In the genomic region with DNA sequence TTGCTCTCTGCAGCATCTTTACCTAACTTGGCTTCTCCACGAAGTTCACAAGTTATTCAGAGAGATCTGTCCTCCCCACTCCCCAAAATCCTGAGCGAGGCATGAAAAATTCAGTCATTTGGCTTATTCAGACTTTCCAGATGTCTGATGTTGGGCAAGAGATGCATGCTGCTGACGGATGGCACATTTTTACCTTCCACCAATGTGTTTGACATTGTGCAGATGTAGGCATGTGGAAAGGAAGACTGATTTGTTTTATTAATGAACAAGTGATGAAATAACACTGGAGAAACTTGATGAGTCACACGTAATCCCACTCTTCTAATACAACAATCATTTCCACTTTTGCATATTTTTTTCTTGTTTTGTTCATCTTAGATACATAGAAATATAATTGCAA, we compare ENCODE assay signal across 35 cellular contexts.
"Had no signal": no experiment of that assay in that cellular context is flagged by ENCODE, and none has a peak within 500 bp of the region (broad histone marks: within the 10 kb centered on the region; RNA-seq: fewer than 3 reads in every experiment).

No MANE protein-coding gene starts in this region.

- H3K9me3 Mint-ChIP-seq: activated B cell treated with CpG ODN at 0.5 μM for 24 hours; activated CD4-positive, alpha-beta memory T cell treated with anti-CD3 and anti-CD28 coated beads for 36 hours; activated naive CD4-positive, alpha-beta T cell treated with anti-CD3 and anti-CD28 coated beads for 36 hours; activated naive CD4-positive, alpha-beta T cell treated with anti-CD3 and anti-CD28 coated beads, Interleukin-2, amount 50 U/mL, for 24 hours; activated naive CD8-positive, alpha-beta T cell treated with anti-CD3 and anti-CD28 coated beads for 36 hours; activated naive CD8-positive, alpha-beta T cell treated with anti-CD3 and anti-CD28 coated beads, Interleukin-2, amount 50 U/mL, for 24 hours; activated T-helper 1 cell treated with anti-CD3 and anti-CD28 coated beads, Interleukin-12 subunit alpha, Interleukin-12 subunit beta, Interleukin-2, Interleukin-4 antibody, amounts not matched to agents 30 ng/mL and 10 ng/mL and 1 ng/mL, durations not matched to agents 14 hours and 24 hours and 36 hours; activated T-helper 2 cell treated with anti-CD3 and anti-CD28 coated beads, Interferon-gamma antibody, Interleukin-2, Interleukin-4, amounts not matched to agents 10 μg/mL and 5 μg/mL and 100 μg/mL, durations not matched to agents 14 hours and 24 hours and 36 hours; brain; T-helper 2 cell treated with Interferon-gamma antibody and Interleukin-4, amounts not matched to agents 5 μg/mL and 100 μg/mL, for 36 hours had no signal

- H3K4me1 Mint-ChIP-seq: activated B cell treated with CpG ODN at 0.5 μM for 24 hours; activated CD8-positive, alpha-beta memory T cell treated with anti-CD3 and anti-CD28 coated beads, Interleukin-2, amount 10 ng/mL, durations not matched to agents 7 days and 5 days; activated naive CD4-positive, alpha-beta T cell treated with anti-CD3 and anti-CD28 coated beads, Interleukin-2, amount 50 U/mL, for 24 hours; activated naive CD8-positive, alpha-beta T cell treated with anti-CD3 and anti-CD28 coated beads for 36 hours; activated naive CD8-positive, alpha-beta T cell treated with anti-CD3 and anti-CD28 coated beads, Interleukin-2, amount 50 U/mL, for 24 hours; T-helper 17 cell had no signal

- H3K27ac ChIP-seq: adrenal gland, breast epithelium, cardiac muscle cell, colonic mucosa, WERI-Rb-1 had no signal

- H3K9me3 ChIP-seq: adrenal gland, breast epithelium, colonic mucosa had no signal

- ATAC-seq: activated CD4-positive, CD25-positive, alpha-beta regulatory T cell treated with anti-CD3 and anti-CD28 coated beads, Interleukin-2, amount 50 U/mL, for 24 hours; activated CD8-positive, alpha-beta memory T cell treated with anti-CD3 and anti-CD28 coated beads, Interleukin-2, amount 10 ng/mL, durations not matched to agents 7 days and 5 days; activated CD8-positive, alpha-beta T cell treated with anti-CD3 and anti-CD28 coated beads, Interleukin-2, amount 10 ng/mL, durations not matched to agents 7 days and 5 days; activated naive CD8-positive, alpha-beta T cell treated with anti-CD3 and anti-CD28 coated beads, Interleukin-2, amount 50 U/mL, for 24 hours; esophagus mucosa; T-helper 17 cell had no signal

- H3K4me3 Mint-ChIP-seq: activated B cell treated with CpG ODN at 0.5 μM for 24 hours; activated CD4-positive, alpha-beta memory T cell treated with anti-CD3 and anti-CD28 coated beads for 36 hours; activated CD8-positive, alpha-beta memory T cell treated with anti-CD3 and anti-CD28 coated beads, Interleukin-2, amount 10 ng/mL, durations not matched to agents 7 days and 5 days; activated CD8-positive, alpha-beta T cell treated with anti-CD3 and anti-CD28 coated beads, Interleukin-2, amount 10 ng/mL, durations not matched to agents 7 days and 5 days; activated naive CD4-positive, alpha-beta T cell treated with anti-CD3 and anti-CD28 coated beads for 36 hours; activated naive CD4-positive, alpha-beta T cell treated with anti-CD3 and anti-CD28 coated beads, Interleukin-2, amount 50 U/mL, for 24 hours; activated naive CD8-positive, alpha-beta T cell treated with anti-CD3 and anti-CD28 coated beads for 36 hours; activated naive CD8-positive, alpha-beta T cell treated with anti-CD3 and anti-CD28 coated beads, Interleukin-2, amount 50 U/mL, for 24 hours; activated T-helper 1 cell treated with anti-CD3 and anti-CD28 coated beads, Interleukin-12 subunit alpha, Interleukin-12 subunit beta, Interleukin-2, Interleukin-4 antibody, amounts not matched to agents 30 ng/mL and 10 ng/mL and 1 ng/mL, durations not matched to agents 14 hours and 24 hours and 36 hours; brain; T-helper 17 cell; T-helper 2 cell treated with Interferon-gamma antibody and Interleukin-4, amounts not matched to agents 5 μg/mL and 100 μg/mL, for 36 hours had no signal

- H3K27ac Mint-ChIP-seq: activated B cell treated with CpG ODN at 0.5 μM for 24 hours; activated CD4-positive, alpha-beta memory T cell treated with anti-CD3 and anti-CD28 coated beads for 36 hours; activated CD8-positive, alpha-beta memory T cell treated with anti-CD3 and anti-CD28 coated beads, Interleukin-2, amount 10 ng/mL, durations not matched to agents 7 days and 5 days; activated CD8-positive, alpha-beta T cell treated with anti-CD3 and anti-CD28 coated beads, Interleukin-2, amount 10 ng/mL, durations not matched to agents 7 days and 5 days; activated naive CD4-positive, alpha-beta T cell treated with anti-CD3 and anti-CD28 coated beads for 36 hours; activated naive CD4-positive, alpha-beta T cell treated with anti-CD3 and anti-CD28 coated beads, Interleukin-2, amount 50 U/mL, for 24 hours; activated naive CD8-positive, alpha-beta T cell treated with anti-CD3 and anti-CD28 coated beads for 36 hours; activated naive CD8-positive, alpha-beta T cell treated with anti-CD3 and anti-CD28 coated beads, Interleukin-2, amount 50 U/mL, for 24 hours; activated T-helper 1 cell treated with anti-CD3 and anti-CD28 coated beads, Interleukin-12 subunit alpha, Interleukin-12 subunit beta, Interleukin-2, Interleukin-4 antibody, amounts not matched to agents 30 ng/mL and 10 ng/mL and 1 ng/mL, durations not matched to agents 14 hours and 24 hours and 36 hours; activated T-helper 2 cell treated with anti-CD3 and anti-CD28 coated beads, Interferon-gamma antibody, Interleukin-2, Interleukin-4, amounts not matched to agents 10 μg/mL and 5 μg/mL and 100 μg/mL, durations not matched to agents 14 hours and 24 hours and 36 hours; T-helper 17 cell; T-helper 2 cell treated with Interferon-gamma antibody and Interleukin-4, amounts not matched to agents 5 μg/mL and 100 μg/mL, for 36 hours had no signal

- FAIRE-seq: frontal cortex had no signal

- H3K4me1 ChIP-seq: adrenal gland, breast epithelium, colonic mucosa had no signal

- H3K27me3 Mint-ChIP-seq: activated CD8-positive, alpha-beta memory T cell treated with anti-CD3 and anti-CD28 coated beads, Interleukin-2, amount 10 ng/mL, durations not matched to agents 7 days and 5 days had no signal

- DNase-seq: activated B cell treated with CpG ODN at 0.5 μM for 24 hours; activated CD4-positive, alpha-beta memory T cell treated with anti-CD3 and anti-CD28 coated beads for 36 hours; activated CD4-positive, alpha-beta T cell treated with anti-CD3 and anti-CD28 coated beads for 48 hours; activated CD8-positive, alpha-beta memory T cell treated with anti-CD3 and anti-CD28 coated beads, Interleukin-2, amount 10 ng/mL, durations not matched to agents 7 days and 5 days; activated CD8-positive, alpha-beta memory T cell treated with anti-CD3 and anti-CD28 coated beads, Interleukin-2, amount 50 U/mL, for 4 hours; activated CD8-positive, alpha-beta T cell treated with anti-CD3 and anti-CD28 coated beads, Interleukin-2, amount 10 ng/mL, durations not matched to agents 7 days and 5 days; activated effector memory CD4-positive, alpha-beta T cell treated with anti-CD3 and anti-CD28 coated beads, Interleukin-2, amount 50 U/mL, for 16 hours; activated naive CD4-positive, alpha-beta T cell treated with anti-CD3 and anti-CD28 coated beads for 36 hours; activated naive CD8-positive, alpha-beta T cell treated with anti-CD3 and anti-CD28 coated beads for 36 hours; activated naive CD8-positive, alpha-beta T cell treated with anti-CD3 and anti-CD28 coated beads, Interleukin-2, amount 50 U/mL, for 24 hours; activated T-cell treated with anti-CD3 and anti-CD28 coated beads, Interleukin-2, amount 50 U/mL, for 1 hour; activated T-cell treated with anti-CD3 and anti-CD28 coated beads, Interleukin-2, amount 50 U/mL, for 48 hours; adrenal gland; amygdala; aorta; central memory CD4-positive, alpha-beta T cell; cerebellar nuclear complex; colonic mucosa; effector CD8-positive, alpha-beta T cell; foreskin fibroblast; head of caudate nucleus; T-helper 1 cell; T-helper 17 cell; T1000; WERI-Rb-1 had no signal

- H3K27me3 ChIP-seq: colonic mucosa had no signal

- H3K36me3 ChIP-seq: adrenal gland, breast epithelium, cardiac muscle cell, colonic mucosa, WERI-Rb-1 had no signal

- H3K4me3 ChIP-seq: adrenal gland, breast epithelium, cardiac muscle cell, colonic mucosa had no signal

- H3K36me3 Mint-ChIP-seq: activated CD4-positive, alpha-beta memory T cell treated with anti-CD3 and anti-CD28 coated beads for 36 hours; activated CD8-positive, alpha-beta memory T cell treated with anti-CD3 and anti-CD28 coated beads, Interleukin-2, amount 10 ng/mL, durations not matched to agents 7 days and 5 days; activated naive CD4-positive, alpha-beta T cell treated with anti-CD3 and anti-CD28 coated beads, Interleukin-2, amount 50 U/mL, for 24 hours; activated naive CD8-positive, alpha-beta T cell treated with anti-CD3 and anti-CD28 coated beads for 36 hours; brain had no signal
